In the genomic region with DNA sequence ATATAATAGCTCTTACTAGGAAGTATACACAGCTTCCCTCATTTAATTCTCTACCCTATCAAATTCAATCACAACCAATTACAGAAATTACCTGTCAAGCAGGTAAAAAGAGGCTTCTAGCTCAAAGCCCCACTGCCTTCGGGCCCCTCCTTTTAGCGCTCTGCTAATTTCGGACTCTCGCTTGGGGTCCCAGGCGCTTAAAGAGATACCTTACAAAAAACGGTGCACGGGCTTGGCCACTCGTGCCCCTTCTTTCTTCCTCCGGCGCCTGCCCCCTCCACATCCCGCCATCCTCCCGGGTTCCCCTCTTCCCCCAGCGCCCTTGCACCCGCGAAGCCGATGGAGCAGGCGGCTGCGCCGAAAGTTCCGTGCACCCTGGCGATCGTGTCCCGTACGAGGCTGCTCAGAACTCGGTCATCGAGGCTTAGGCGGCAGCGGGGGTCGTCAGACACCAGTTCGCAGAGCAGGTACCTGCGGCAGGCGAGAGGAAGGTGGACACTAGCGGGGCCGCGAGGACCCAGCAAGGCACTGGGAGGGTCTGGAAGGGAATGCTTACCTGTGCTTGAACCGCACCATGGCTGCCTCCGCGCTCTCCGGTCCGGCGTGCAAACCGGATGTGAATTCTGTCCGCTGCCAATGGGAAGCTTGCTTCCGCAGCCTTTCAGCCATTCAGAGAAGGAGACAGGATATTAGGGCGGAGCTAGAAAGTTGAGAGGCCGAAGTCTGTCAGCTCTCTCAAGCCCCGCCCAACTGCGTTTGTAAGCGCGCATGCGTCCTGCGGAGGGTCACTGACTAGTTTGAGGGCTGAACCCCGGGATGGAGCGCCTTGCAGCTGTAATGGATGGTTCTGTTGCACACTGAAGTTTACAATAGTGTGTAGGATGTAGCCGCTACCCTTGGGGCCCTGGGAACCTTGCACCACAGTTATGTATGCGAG, we compare ENCODE assay signal across 8 cellular contexts. TPM values are rescaled to one million over a fixed set of nuclear protein-coding genes. Genes with fewer than 3 reads are reported as not detected.
DNase-seq lines count a peak whose midpoint lies in the region; ATAC-seq and TF ChIP-seq lines count a peak whose summit lies in the region.

A gene with protein sequence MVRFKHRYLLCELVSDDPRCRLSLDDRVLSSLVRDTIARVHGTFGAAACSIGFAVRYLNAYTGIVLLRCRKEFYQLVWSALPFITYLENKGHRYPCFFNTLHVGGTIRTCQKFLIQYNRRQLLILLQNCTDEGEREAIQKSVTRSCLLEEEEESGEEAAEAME (minus strand): TSS at position 616 of the 937 bp plus-strand sequence. CDS start 40 bp downstream, at position 576.

- H3K4me3 ChIP-seq in AG10803 (ENCODE audit: low read length): peak within 1 kb of the TSS; percentile 99

- ATAC-seq in GM19043 (IDR thresholded peaks at IDR 0.05; ENCODE audit: low read depth, unreplicated experiment) (peak; percentile 89), HG03378 (IDR thresholded peaks at IDR 0.05; ENCODE audit: unreplicated experiment) (peak; percentile 90)

- no peak for TF ChIP-seq CTCF in AG10803 (conservative IDR thresholded peaks at IDR 0.05; ENCODE audit: low read length)

- peak; percentile 97 for DNase-seq in AG10803 (ENCODE audit: low read depth)
- peak; percentile 98 for DNase-seq in NCI-H460 (ENCODE audit: extremely low read depth, low read depth)
- peak; percentile 93 for DNase-seq in activated CD4-positive, CD25-positive, alpha-beta regulatory T cell treated with anti-CD3 and anti-CD28 coated beads, Interleukin-2, amount 50 U/mL, for 72 hours
- peak; percentile 83 to 98 for DNase-seq in cerebellar nuclear complex (lab: John Stamatoyannopoulos, UW)
- DNase-seq in islet precursor cell: peak; percentile 99
- peak; percentile 90 to 94 (median 91) for DNase-seq in stimulated activated CD4-positive, alpha-beta T cell treated with anti-CD3 and anti-CD28 coated beads, Interleukin-12 subunit alpha, Interleukin-12 subunit beta, amount 100 ng/mL, for 48 hours (ENCODE audit: low read depth in 2 of 3, low spot score in 1 of 3)

RNA-seq across cellular contexts. Expression of the gene that starts here (rescaled TPM):
- total RNA-seq in NCI-H460 (2014; rRNA removed; shearing (Covaris generic)): 42.5 and 45.6 TPM in 2 replicates
- 107 and 157 TPM in 2 replicates for polyA plus RNA-seq in NCI-H460 (2014; cell fraction: nucleus; rRNA removed)

Comparison
In these comparisons a context has a peak if more than half of its experiments do, and no peak if none do; other contexts are left out.
1. Peak in every context shown above with its lines: DNase-seq, ATAC-seq and H3K4me3 ChIP-seq.